ENCODE assay signal across 21 cellular contexts in the genomic region with DNA sequence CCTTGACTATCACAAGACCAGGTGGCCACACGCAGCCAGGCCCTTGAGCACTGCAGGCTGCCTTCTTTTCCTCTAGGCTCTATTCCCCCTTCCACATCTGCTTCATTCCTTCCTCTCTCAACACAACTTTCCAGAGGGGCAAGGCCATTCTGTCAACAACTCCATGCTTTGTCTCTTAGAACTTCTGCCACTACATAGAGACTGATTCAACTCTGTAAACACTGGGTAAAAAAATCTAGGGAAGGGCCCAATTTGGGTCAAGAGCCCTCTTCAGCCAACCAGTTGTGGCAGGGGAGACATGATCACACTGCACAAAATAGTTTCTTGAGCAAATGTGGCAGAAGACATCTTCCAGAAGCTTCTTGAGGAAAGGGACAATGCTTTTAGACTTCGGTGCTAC.
"Had no signal": no experiment of that assay in that cellular context is flagged by ENCODE, and none has a peak within 500 bp of the region (broad histone marks: within the 10 kb centered on the region; RNA-seq: fewer than 3 reads in every experiment).

No MANE protein-coding gene starts in this region.

- H3K4me3 Mint-ChIP-seq: memory B cell; naive B cell; nephron; stimulated activated effector memory CD8-positive, alpha-beta T cell treated with anti-CD3 and anti-CD28 coated beads, Interleukin-12 subunit alpha, Interleukin-12 subunit beta, amount 100 ng/mL, for 72 hours had no signal

- H3K27ac Mint-ChIP-seq: memory B cell; naive B cell; nephron; stimulated activated effector memory CD8-positive, alpha-beta T cell treated with anti-CD3 and anti-CD28 coated beads, Interleukin-12 subunit alpha, Interleukin-12 subunit beta, amount 100 ng/mL, for 72 hours had no signal

- H3K4me1 Mint-ChIP-seq: memory B cell; naive B cell; nephron; stimulated activated effector memory CD8-positive, alpha-beta T cell treated with anti-CD3 and anti-CD28 coated beads, Interleukin-12 subunit alpha, Interleukin-12 subunit beta, amount 100 ng/mL, for 72 hours had no signal

- H3K27me3 ChIP-seq: heart left ventricle, neutrophil, right lobe of liver, suprapubic skin, tibial artery, upper lobe of left lung, vagina had no signal

- ATAC-seq: heart left ventricle; psoas muscle; right lobe of liver; stimulated activated effector memory CD8-positive, alpha-beta T cell treated with anti-CD3 and anti-CD28 coated beads, Interleukin-12 subunit alpha, Interleukin-12 subunit beta, amount 100 ng/mL, for 72 hours; stimulated activated naive CD8-positive, alpha-beta T cell treated with anti-CD3 and anti-CD28 coated beads, Interleukin-15, Interleukin-2, amounts not matched to agents 100 U/mL and 50 U/mL, for 24 hours had no signal

- H3K9me3 ChIP-seq: neutrophil, vagina had no signal

- H3K4me3 ChIP-seq: coronary artery, heart left ventricle, psoas muscle, right lobe of liver, suprapubic skin, tibial artery, upper lobe of left lung, vagina had no signal

- H3K27ac ChIP-seq: coronary artery, heart left ventricle, neutrophil, psoas muscle, right lobe of liver, suprapubic skin, tibial artery, upper lobe of left lung, vagina had no signal

- H3K36me3 Mint-ChIP-seq: memory B cell; stimulated activated effector memory CD8-positive, alpha-beta T cell treated with anti-CD3 and anti-CD28 coated beads, Interleukin-12 subunit alpha, Interleukin-12 subunit beta, amount 100 ng/mL, for 72 hours had no signal

- H3K36me3 ChIP-seq: heart left ventricle, neutrophil, right lobe of liver, suprapubic skin, tibial artery, upper lobe of left lung, vagina had no signal

- H3K4me1 ChIP-seq: heart left ventricle, psoas muscle, right lobe of liver, suprapubic skin, tibial artery, upper lobe of left lung, vagina had no signal

- DNase-seq: effector CD4-positive, alpha-beta T cell; foreskin melanocyte; heart left ventricle; hippocampal formation; kidney glomerular epithelial cell; naive B cell; psoas muscle; retina; right lobe of liver; stimulated activated CD4-positive, alpha-beta T cell treated with anti-CD3 and anti-CD28 coated beads, Interleukin-4, amount 100 ng/mL, for 1 hour; stimulated activated CD8-positive, alpha-beta memory T cell treated with anti-CD3 and anti-CD28 coated beads, Interleukin-4, amount 100 ng/mL, for 48 hours; stimulated activated naive CD8-positive, alpha-beta T cell treated with anti-CD3 and anti-CD28 coated beads, Interleukin-15, Interleukin-2, amounts not matched to agents 100 U/mL and 50 U/mL, for 24 hours; tibial artery; upper lobe of left lung had no signal
